Comparison of ENCODE assay signal across 18 cellular contexts in genomic region chr5:100803391-100803790, GRCh38.
DNase-seq lines count a peak whose midpoint lies in the region; ATAC-seq and TF ChIP-seq lines count a peak whose summit lies in the region.
"Had no signal": no experiment of that assay in that cellular context is flagged by ENCODE, and none has a peak within 500 bp of the region (broad histone marks: within the 10 kb centered on the region; RNA-seq: fewer than 3 reads in every experiment).

No MANE protein-coding gene starts in this region.

- peaks cover 9% of the 10 kb centered on the region for H3K36me3 Mint-ChIP-seq in natural killer cell treated with Interleukin-12 subunit alpha and Interleukin-12 subunit beta and Interleukin-15 and Interleukin-18, amount 100 ng/mL, for 72 hours
- H3K36me3 Mint-ChIP-seq in stimulated activated effector memory CD8-positive, alpha-beta T cell treated with anti-CD3 and anti-CD28 coated beads, Interleukin-12 subunit alpha, Interleukin-12 subunit beta, amount 100 ng/mL, for 72 hours, result peaks cover 22% of the 10 kb centered on the region

- H3K4me3 Mint-ChIP-seq in natural killer cell treated with Interleukin-12 subunit alpha and Interleukin-12 subunit beta and Interleukin-15 and Interleukin-18, amount 100 ng/mL, for 72 hours, result no peak overlapping the region
- no peak overlapping the region for H3K4me3 Mint-ChIP-seq in stimulated activated effector memory CD8-positive, alpha-beta T cell treated with anti-CD3 and anti-CD28 coated beads, Interleukin-12 subunit alpha, Interleukin-12 subunit beta, amount 100 ng/mL, for 72 hours
- H3K4me3 Mint-ChIP-seq: activated CD4-positive, alpha-beta T cell treated with anti-CD3 and anti-CD28 coated beads for 36 hours; naive thymus-derived CD4-positive, alpha-beta T cell had no signal

- peaks cover 8% of the 10 kb centered on the region for H3K9me3 Mint-ChIP-seq in natural killer cell treated with Interleukin-12 subunit alpha and Interleukin-12 subunit beta and Interleukin-15 and Interleukin-18, amount 100 ng/mL, for 72 hours
- H3K9me3 Mint-ChIP-seq in stimulated activated effector memory CD8-positive, alpha-beta T cell treated with anti-CD3 and anti-CD28 coated beads, Interleukin-12 subunit alpha, Interleukin-12 subunit beta, amount 100 ng/mL, for 72 hours, result peaks cover 8% of the 10 kb centered on the region

- no peak for TF ChIP-seq CTCF in cardiac fibroblast (IDR thresholded peaks at IDR 0.05; ENCODE audit: low read depth, low read length)

- H3K4me1 Mint-ChIP-seq in natural killer cell treated with Interleukin-12 subunit alpha and Interleukin-12 subunit beta and Interleukin-15 and Interleukin-18, amount 100 ng/mL, for 72 hours (ENCODE audit: low read depth in 2 of 2), result peaks cover 8 to 21% of the 10 kb centered on the region in 2 donors
- peaks cover 8% of the 10 kb centered on the region for H3K4me1 Mint-ChIP-seq in stimulated activated effector memory CD8-positive, alpha-beta T cell treated with anti-CD3 and anti-CD28 coated beads, Interleukin-12 subunit alpha, Interleukin-12 subunit beta, amount 100 ng/mL, for 72 hours

- H3K4me3 ChIP-seq in cardiac fibroblast (replicated peaks in 1 of 2; ENCODE audit: low read depth in 2 of 2, low read length in 2 of 2), result no peak overlapping the region
- H3K4me3 ChIP-seq: dorsolateral prefrontal cortex, prostate gland had no signal

- DNase-seq in DMS53 treated with DMSO at 0.1 percent for 48 hours (lab: John Stamatoyannopoulos, UW; ENCODE audit: unreplicated experiment) (peak; percentile 75), NCI-H2029 treated with DMSO at 0.1 percent for 48 hours (lab: John Stamatoyannopoulos, UW) (peak; percentile 29), cardiac fibroblast (ENCODE audit: low read depth in 2 of 2) (peak; percentile 17 to 44), NCI-H774 (lab: John Stamatoyannopoulos, UW) (no peak)
- no peak for DNase-seq in natural killer cell treated with Interleukin-12 subunit alpha and Interleukin-12 subunit beta and Interleukin-15 and Interleukin-18, amount 100 ng/mL, for 72 hours (ENCODE audit: low spot score)
- no peak for DNase-seq in stimulated activated naive CD8-positive, alpha-beta T cell treated with anti-CD3 and anti-CD28 coated beads, Interleukin-15, Interleukin-2, amounts not matched to agents 100 U/mL and 50 U/mL, for 24 hours
- DNase-seq in stimulated activated effector memory CD8-positive, alpha-beta T cell treated with anti-CD3 and anti-CD28 coated beads, Interleukin-12 subunit alpha, Interleukin-12 subunit beta, amount 100 ng/mL, for 72 hours (ENCODE audit: low spot score in 2 of 2), result no peak
- DNase-seq: activated CD4-positive, alpha-beta T cell treated with anti-CD3 and anti-CD28 coated beads for 36 hours; activated CD8-positive, alpha-beta memory T cell treated with anti-CD3 and anti-CD28 coated beads, Interleukin-2, amount 50 U/mL, for 48 hours; activated naive CD4-positive, alpha-beta T cell treated with Interleukin-2 at 50 U/mL for 16 hours; brain microvascular endothelial cell; DMS79; naive thymus-derived CD4-positive, alpha-beta T cell; NCI-H1436; SIG-M5; T-helper 9 cell had no signal

- H3K27me3 Mint-ChIP-seq in natural killer cell treated with Interleukin-12 subunit alpha and Interleukin-12 subunit beta and Interleukin-15 and Interleukin-18, amount 100 ng/mL, for 72 hours, result no peaks in the 10 kb centered on the region
- H3K27me3 Mint-ChIP-seq: activated CD4-positive, alpha-beta T cell treated with anti-CD3 and anti-CD28 coated beads for 36 hours; naive thymus-derived CD4-positive, alpha-beta T cell had no signal

- peak overlapping the region; percentile 25 to 52 for H3K27ac Mint-ChIP-seq in natural killer cell treated with Interleukin-12 subunit alpha and Interleukin-12 subunit beta and Interleukin-15 and Interleukin-18, amount 100 ng/mL, for 72 hours
- H3K27ac Mint-ChIP-seq in stimulated activated effector memory CD8-positive, alpha-beta T cell treated with anti-CD3 and anti-CD28 coated beads, Interleukin-12 subunit alpha, Interleukin-12 subunit beta, amount 100 ng/mL, for 72 hours, result no peak overlapping the region
- H3K27ac Mint-ChIP-seq: activated CD4-positive, alpha-beta T cell treated with anti-CD3 and anti-CD28 coated beads for 36 hours; naive thymus-derived CD4-positive, alpha-beta T cell had no signal

- ATAC-seq in natural killer cell treated with Interleukin-12 subunit alpha and Interleukin-12 subunit beta and Interleukin-15 and Interleukin-18, amount 100 ng/mL, for 72 hours, result no peak
- ATAC-seq in stimulated activated naive CD8-positive, alpha-beta T cell treated with anti-CD3 and anti-CD28 coated beads, Interleukin-15, Interleukin-2, amounts not matched to agents 100 U/mL and 50 U/mL, for 24 hours, result no peak
- no peak for ATAC-seq in stimulated activated effector memory CD8-positive, alpha-beta T cell treated with anti-CD3 and anti-CD28 coated beads, Interleukin-12 subunit alpha, Interleukin-12 subunit beta, amount 100 ng/mL, for 72 hours
- ATAC-seq: activated CD4-positive, alpha-beta T cell treated with anti-CD3 and anti-CD28 coated beads for 36 hours; naive thymus-derived CD4-positive, alpha-beta T cell had no signal

Comparison
In these comparisons a context has a peak if more than half of its experiments do, and no peak if none do; other contexts are left out.
1. DNase-seq: peak in DMS53 treated with DMSO at 0.1 percent for 48 hours (single experiment), NCI-H2029 treated with DMSO at 0.1 percent for 48 hours (single experiment) and cardiac fibroblast (2 of 2); none in natural killer cell treated with Interleukin-12 subunit alpha and Interleukin-12 subunit beta and Interleukin-15 and Interleukin-18, amount 100 ng/mL, for 72 hours (single experiment), stimulated activated naive CD8-positive, alpha-beta T cell treated with anti-CD3 and anti-CD28 coated beads, Interleukin-15, Interleukin-2, amounts not matched to agents 100 U/mL and 50 U/mL, for 24 hours (single experiment), stimulated activated effector memory CD8-positive, alpha-beta T cell treated with anti-CD3 and anti-CD28 coated beads, Interleukin-12 subunit alpha, Interleukin-12 subunit beta, amount 100 ng/mL, for 72 hours (0 of 2) and NCI-H774 (single experiment).